ENCODE assay signal across 22 cellular contexts in the genomic region with DNA sequence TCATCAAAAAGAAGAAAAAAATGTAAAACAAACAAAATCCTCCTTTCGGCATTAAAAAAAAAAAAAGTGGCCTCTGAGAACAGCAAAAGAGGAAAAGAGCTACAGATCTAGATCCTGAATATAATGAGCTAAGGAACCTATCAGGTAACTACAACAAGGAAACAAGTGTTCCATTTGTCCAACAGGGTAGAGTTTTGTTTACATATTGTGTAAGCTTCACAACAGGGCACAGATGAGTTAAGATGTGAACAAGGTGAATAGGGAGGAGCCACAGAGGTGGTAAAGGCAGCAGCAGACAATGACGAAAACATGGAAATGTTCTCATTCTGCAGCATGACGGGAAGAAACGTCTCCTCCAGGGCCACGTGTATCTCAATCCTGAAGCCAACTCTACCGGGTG. TPM values are rescaled to one million over a fixed set of nuclear protein-coding genes. Genes with fewer than 3 reads are reported as not detected.
A peak's percentile ranks its signal among the peaks of the same experiment; 100 is the strongest.
DNase-seq lines count a peak whose midpoint lies in the region; ATAC-seq lines count a peak whose summit lies in the region.
"Had no signal": no experiment of that assay in that cellular context is flagged by ENCODE, and none has a peak within 500 bp of the region (broad histone marks: within the 10 kb centered on the region; RNA-seq: fewer than 3 reads in every experiment).

No MANE protein-coding gene starts in this region.

- ATAC-seq in activated T-helper 17 cell treated with anti-CD3 and anti-CD28 coated beads, Interleukin-2, amount 50 U/mL, for 72 hours (replicated peaks) = no peak
- peak; percentile 94 for ATAC-seq in left colon
- ATAC-seq in naive thymus-derived CD4-positive, alpha-beta T cell = no peak

- intact Hi-C loops in left colon (cut with DNase I, micrococcal nuclease) = no loop called here
- intact Hi-C loops in naive thymus-derived CD4-positive, alpha-beta T cell (cut with micrococcal nuclease) = no loop called here

- no peaks in the 10 kb centered on the region for H3K4me1 ChIP-seq in naive thymus-derived CD4-positive, alpha-beta T cell (ENCODE audit: control insufficient read depth in 2 of 2, insufficient read depth in 2 of 2, low read length in 2 of 2)

- no peaks in the 10 kb centered on the region for H3K9me3 Mint-ChIP-seq in activated T-helper 17 cell treated with anti-CD3 and anti-CD28 coated beads, Interleukin-2, amount 50 U/mL, for 72 hours
- no peaks in the 10 kb centered on the region for H3K9me3 Mint-ChIP-seq in naive thymus-derived CD4-positive, alpha-beta T cell
- H3K9me3 Mint-ChIP-seq: CD4-positive, alpha-beta T cell; HFFc6; IgD-negative memory B cell had no signal

- H3K27me3 ChIP-seq in naive thymus-derived CD4-positive, alpha-beta T cell (ENCODE audit: control insufficient read depth in 2 of 2, insufficient read depth in 2 of 2, low read length in 2 of 2) = no peaks in the 10 kb centered on the region

- H3K4me3 ChIP-seq in naive thymus-derived CD4-positive, alpha-beta T cell (ENCODE audit: low read length) = no peak overlapping the region

- POLR2A ChIA-PET in naive thymus-derived CD4-positive, alpha-beta T cell (lab: Charles Lee) = interaction anchor here (1.0 kb wide), 1 partner anchor 14 kb away, joined by 3 read pairs; the partner anchor contains the start of genes ABITRAM and ELP1

- H3K36me3 ChIP-seq in naive thymus-derived CD4-positive, alpha-beta T cell (ENCODE audit: control insufficient read depth in 2 of 3, insufficient read depth in 3 of 3, low read length in 3 of 3) = peaks cover 4 to 75% (median 31%) of the 10 kb centered on the region in 3 experiments

- H3K9me3 ChIP-seq in naive thymus-derived CD4-positive, alpha-beta T cell (ENCODE audit: control insufficient read depth in 2 of 3, low read length in 3 of 3) = no peaks in the 10 kb centered on the region

- H3K27ac ChIP-seq in naive thymus-derived CD4-positive, alpha-beta T cell (ENCODE audit: low read depth, low read length) = no peak overlapping the region

- CTCF ChIA-PET in naive thymus-derived CD4-positive, alpha-beta T cell (lab: Charles Lee) = interaction anchor here (0.6 kb wide), 1 partner anchor 267 kb away, joined by 3 read pairs; no protein-coding TSS in a partner anchor

- H3K4me1 Mint-ChIP-seq in activated T-helper 17 cell treated with anti-CD3 and anti-CD28 coated beads, Interleukin-2, amount 50 U/mL, for 72 hours = no peaks in the 10 kb centered on the region
- peaks cover 0 to 3% (median 0%) of the 10 kb centered on the region in 7 donors for H3K4me1 Mint-ChIP-seq in naive thymus-derived CD4-positive, alpha-beta T cell

- peak overlapping the region; percentile 0 for H3K27ac Mint-ChIP-seq in activated T-helper 17 cell treated with anti-CD3 and anti-CD28 coated beads, Interleukin-2, amount 50 U/mL, for 72 hours
- peak overlapping the region in 2 of 9 donors; percentile 22 to 48 for H3K27ac Mint-ChIP-seq in naive thymus-derived CD4-positive, alpha-beta T cell
- H3K27ac Mint-ChIP-seq: CD4-positive, alpha-beta T cell; HFFc6; IgD-negative memory B cell had no signal

- H3K36me3 Mint-ChIP-seq in activated T-helper 17 cell treated with anti-CD3 and anti-CD28 coated beads, Interleukin-2, amount 50 U/mL, for 72 hours (ENCODE audit: low read depth) = peaks cover 100% of the 10 kb centered on the region
- peaks cover 3 to 67% (median 30%) of the 10 kb centered on the region in 5 donors for H3K36me3 Mint-ChIP-seq in naive thymus-derived CD4-positive, alpha-beta T cell

- H3K4me3 Mint-ChIP-seq in activated T-helper 17 cell treated with anti-CD3 and anti-CD28 coated beads, Interleukin-2, amount 50 U/mL, for 72 hours = no peak overlapping the region
- H3K4me3 Mint-ChIP-seq in naive thymus-derived CD4-positive, alpha-beta T cell = no peak overlapping the region
- H3K4me3 Mint-ChIP-seq: CD4-positive, alpha-beta T cell; HFFc6; IgD-negative memory B cell had no signal

- H3K27me3 Mint-ChIP-seq in activated T-helper 17 cell treated with anti-CD3 and anti-CD28 coated beads, Interleukin-2, amount 50 U/mL, for 72 hours = no peaks in the 10 kb centered on the region
- H3K27me3 Mint-ChIP-seq in naive thymus-derived CD4-positive, alpha-beta T cell = no peaks in the 10 kb centered on the region
- H3K27me3 Mint-ChIP-seq: CD4-positive, alpha-beta T cell; IgD-negative memory B cell had no signal

- DNase-seq in NCI-H748 (lab: John Stamatoyannopoulos, UW; ENCODE audit: unreplicated experiment) (peak; percentile 3), NCI-H748 treated with DMSO at 0.1 percent for 48 hours (lab: John Stamatoyannopoulos, UW) (no peak), left colon (peak in 1 of 2 donors; percentile 25), NCI-H526 (lab: John Stamatoyannopoulos, UW) (no peak), NCI-H1092 treated with DMSO at 0.1 percent for 48 hours (lab: John Stamatoyannopoulos, UW) (no peak)
- DNase-seq in naive thymus-derived CD4-positive, alpha-beta T cell = no peak
- DNase-seq: CD4-positive, alpha-beta T cell; DMS79; H7; HFFc6; Karpas-422; NCI-H1436; NCI-H1930; NCI-H2171; NCI-H446; NCI-H774; Right ventricle myocardium superior had no signal

RNA-seq across cellular contexts. Expression of gene ELP1, which starts 14.4 kb away (rescaled TPM):
- 10 to 100 TPM; 19.7 to 30.1 TPM for total RNA-seq in activated T-helper 17 cell treated with anti-CD3 and anti-CD28 coated beads, Interleukin-2, amount 50 U/mL, for 72 hours
- total RNA-seq in left colon = 10 to 100 TPM; 12.8 to 13.1 TPM
- total RNA-seq in naive thymus-derived CD4-positive, alpha-beta T cell = 10 to 100 TPM; 21.7 to 41.4 (median 26.5) TPM
- polyA plus RNA-seq in naive thymus-derived CD4-positive, alpha-beta T cell = 10 to 100 TPM; 13.7 to 21.4 TPM

RNA-seq across cellular contexts. Expression of gene ABITRAM, which starts 14.7 kb away (rescaled TPM):
- total RNA-seq in activated T-helper 17 cell treated with anti-CD3 and anti-CD28 coated beads, Interleukin-2, amount 50 U/mL, for 72 hours = 10 to 100 TPM; 11.6 to 14.8 TPM
- 10 to 100 TPM; 11.0 to 13.9 TPM for total RNA-seq in left colon
- total RNA-seq in naive thymus-derived CD4-positive, alpha-beta T cell = 10 to 100 TPM; 10.1 to 14.4 (median 11.2) TPM
- polyA plus RNA-seq in naive thymus-derived CD4-positive, alpha-beta T cell = 10 to 100 TPM; 15.6 to 20.3 TPM

RNA-seq across cellular contexts. Expression of gene ACTL7A, which starts 57.5 kb away (rescaled TPM):
- total RNA-seq in activated T-helper 17 cell treated with anti-CD3 and anti-CD28 coated beads, Interleukin-2, amount 50 U/mL, for 72 hours = not detected
- not detected for total RNA-seq in left colon
- total RNA-seq in naive thymus-derived CD4-positive, alpha-beta T cell = not detected
- polyA plus RNA-seq in naive thymus-derived CD4-positive, alpha-beta T cell = not detected
- total RNA-seq: CD4-positive, alpha-beta T cell; H7; HFFc6; MCF 10A; OCI-LY7; Right ventricle myocardium superior had no signal
- polyA plus RNA-seq: BJ, IgD-negative memory B cell had no signal
